1 cellular context compared by ENCODE assay signal in the genomic region with DNA sequence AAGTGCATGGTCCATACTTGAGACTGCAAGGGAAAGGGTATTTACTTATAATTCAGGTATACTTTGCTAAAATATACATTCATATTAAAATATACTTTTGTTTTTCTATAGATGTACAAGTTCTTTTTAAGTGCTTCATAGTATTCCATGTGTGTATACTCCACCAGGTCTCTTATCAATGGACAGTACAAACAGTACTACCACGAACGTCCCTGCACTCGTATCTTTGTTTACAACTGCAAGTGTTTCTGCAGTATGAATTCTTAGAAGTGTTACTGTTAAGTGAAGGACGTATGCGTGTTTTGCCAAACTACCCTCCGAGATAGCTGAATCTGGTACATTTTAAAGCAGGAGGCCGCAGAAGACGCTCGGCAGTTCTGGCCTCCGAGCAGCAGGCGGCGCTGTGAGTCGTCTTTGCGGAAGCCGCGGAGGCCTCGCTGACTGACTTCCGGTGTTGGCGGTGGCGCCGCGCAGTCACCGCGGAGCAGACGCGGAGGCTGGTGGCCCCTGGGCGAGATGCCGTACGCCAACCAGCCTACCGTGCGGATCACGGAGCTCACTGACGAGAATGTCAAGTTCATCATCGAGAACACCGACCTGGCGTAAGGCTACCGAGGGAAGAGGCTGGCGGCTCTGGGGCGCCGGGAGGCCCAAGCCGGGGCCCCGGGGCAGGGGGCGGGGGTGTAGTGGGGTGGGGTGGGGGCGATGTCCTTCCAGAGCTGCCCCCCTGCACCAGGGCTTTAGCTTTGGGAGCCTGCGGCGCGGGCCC.
TF ChIP-seq lines count a peak whose summit lies in the region.

TSS of gene POLR2C (plus strand) at position 471 of the 769 bp plus-strand sequence. CDS start at position 517, 46 bp downstream.

TF ChIP-seq in GM12878, 131 proteins besides CTCF, POLR2A, EP300 and RAD21 (continued from another document):
- TF ChIP-seq, protein P1, sequence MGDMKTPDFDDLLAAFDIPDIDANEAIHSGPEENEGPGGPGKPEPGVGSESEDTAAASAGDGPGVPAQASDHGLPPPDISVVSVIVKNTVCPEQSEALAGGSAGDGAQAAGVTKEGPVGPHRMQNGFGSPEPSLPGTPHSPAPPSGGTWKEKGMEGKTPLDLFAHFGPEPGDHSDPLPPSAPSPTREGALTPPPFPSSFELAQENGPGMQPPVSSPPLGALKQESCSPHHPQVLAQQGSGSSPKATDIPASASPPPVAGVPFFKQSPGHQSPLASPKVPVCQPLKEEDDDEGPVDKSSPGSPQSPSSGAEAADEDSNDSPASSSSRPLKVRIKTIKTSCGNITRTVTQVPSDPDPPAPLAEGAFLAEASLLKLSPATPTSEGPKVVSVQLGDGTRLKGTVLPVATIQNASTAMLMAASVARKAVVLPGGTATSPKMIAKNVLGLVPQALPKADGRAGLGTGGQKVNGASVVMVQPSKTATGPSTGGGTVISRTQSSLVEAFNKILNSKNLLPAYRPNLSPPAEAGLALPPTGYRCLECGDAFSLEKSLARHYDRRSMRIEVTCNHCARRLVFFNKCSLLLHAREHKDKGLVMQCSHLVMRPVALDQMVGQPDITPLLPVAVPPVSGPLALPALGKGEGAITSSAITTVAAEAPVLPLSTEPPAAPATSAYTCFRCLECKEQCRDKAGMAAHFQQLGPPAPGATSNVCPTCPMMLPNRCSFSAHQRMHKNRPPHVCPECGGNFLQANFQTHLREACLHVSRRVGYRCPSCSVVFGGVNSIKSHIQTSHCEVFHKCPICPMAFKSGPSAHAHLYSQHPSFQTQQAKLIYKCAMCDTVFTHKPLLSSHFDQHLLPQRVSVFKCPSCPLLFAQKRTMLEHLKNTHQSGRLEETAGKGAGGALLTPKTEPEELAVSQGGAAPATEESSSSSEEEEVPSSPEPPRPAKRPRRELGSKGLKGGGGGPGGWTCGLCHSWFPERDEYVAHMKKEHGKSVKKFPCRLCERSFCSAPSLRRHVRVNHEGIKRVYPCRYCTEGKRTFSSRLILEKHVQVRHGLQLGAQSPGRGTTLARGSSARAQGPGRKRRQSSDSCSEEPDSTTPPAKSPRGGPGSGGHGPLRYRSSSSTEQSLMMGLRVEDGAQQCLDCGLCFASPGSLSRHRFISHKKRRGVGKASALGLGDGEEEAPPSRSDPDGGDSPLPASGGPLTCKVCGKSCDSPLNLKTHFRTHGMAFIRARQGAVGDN (IDR thresholded peaks at IDR 0.05): peak; percentile 69
- TF ChIP-seq ELK1 (IDR thresholded peaks at IDR 0.05; ENCODE audit: low read depth, low read length) (peak; percentile 66; the same call in 1 of the 2 replicates), NBN (IDR thresholded peaks at IDR 0.05) (peak; percentile 65; the same call in 1 of the 2 replicates), CHD4 (IDR thresholded peaks at IDR 0.05) (no peak), ZNF592 (IDR thresholded peaks at IDR 0.05) (peak; percentile 74; the same call in 1 of the 2 replicates), ETV6 (conservative IDR thresholded peaks at IDR 0.05 in 1 of 2, IDR thresholded peaks at IDR 0.05 in 1 of 2; ENCODE audit: borderline replicate concordance in 1 of 2, low read depth in 1 of 2) (no peak), SMAD1 (IDR thresholded peaks at IDR 0.05; ENCODE audit: low read depth, partially characterized antibody) (peak; percentile 25), SUZ12 (IDR thresholded peaks at IDR 0.05; ENCODE audit: unreplicated experiment) (no peak), ZNF217 (IDR thresholded peaks at IDR 0.05) (no peak)
- TF ChIP-seq, protein P2, sequence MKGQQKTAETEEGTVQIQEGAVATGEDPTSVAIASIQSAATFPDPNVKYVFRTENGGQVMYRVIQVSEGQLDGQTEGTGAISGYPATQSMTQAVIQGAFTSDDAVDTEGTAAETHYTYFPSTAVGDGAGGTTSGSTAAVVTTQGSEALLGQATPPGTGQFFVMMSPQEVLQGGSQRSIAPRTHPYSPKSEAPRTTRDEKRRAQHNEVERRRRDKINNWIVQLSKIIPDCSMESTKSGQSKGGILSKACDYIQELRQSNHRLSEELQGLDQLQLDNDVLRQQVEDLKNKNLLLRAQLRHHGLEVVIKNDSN (IDR thresholded peaks at IDR 0.05; ENCODE audit: borderline replicate concordance, extremely low read length, insufficient read depth, low read depth, low read length): no peak
